ENCODE assay signal across 7 cellular contexts in the genomic region with DNA sequence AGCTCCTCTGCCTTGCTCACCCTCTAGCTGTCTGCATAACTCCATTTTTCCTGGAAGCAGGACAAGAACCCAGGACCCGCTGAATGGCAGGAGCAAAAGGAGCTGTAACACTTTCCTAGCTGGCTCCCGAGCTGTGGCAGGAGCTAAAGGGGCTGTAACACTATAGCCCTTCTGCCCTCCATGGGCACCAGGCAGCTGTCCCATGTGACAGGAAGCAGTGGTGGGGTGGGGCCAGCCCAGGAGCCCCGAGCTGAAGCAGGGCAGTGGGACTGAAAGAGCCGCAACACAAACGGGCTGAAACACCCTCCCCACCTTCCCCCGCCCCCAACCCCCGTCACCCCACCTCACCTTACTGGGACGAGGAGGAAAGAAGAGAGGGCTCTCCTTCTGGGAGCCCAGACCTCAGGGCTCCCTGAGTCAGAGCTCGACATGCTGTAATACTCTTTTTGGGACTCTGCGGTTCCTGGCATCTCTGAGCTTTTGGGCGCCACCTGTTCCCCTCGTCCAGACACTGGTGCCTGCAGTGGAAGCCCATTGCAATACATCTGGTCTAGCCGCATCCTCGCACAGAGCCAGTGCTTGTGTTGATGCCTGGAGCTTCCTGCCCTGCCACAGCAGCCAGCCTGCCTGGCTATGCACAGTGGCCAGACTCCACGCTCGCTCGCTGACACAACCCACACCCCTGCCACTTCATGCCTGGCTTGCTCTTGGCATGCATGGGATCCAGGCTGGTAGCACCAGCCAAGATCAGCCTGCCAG. TPM values are rescaled to one million over a fixed set of nuclear protein-coding genes. Genes with fewer than 3 reads are reported as not detected.
DNase-seq lines count a peak whose midpoint lies in the region; ATAC-seq and TF ChIP-seq lines count a peak whose summit lies in the region.

No MANE protein-coding gene starts in this region.

- H3K27ac ChIP-seq in H9 (ENCODE audit: insufficient read length, low read depth, low read length): no peak overlapping the region
- no peak overlapping the region for H3K27ac ChIP-seq in OCI-LY1 (ENCODE audit: low read depth, low read length, poor library complexity, severe bottlenecking)

- H3K4me1 Mint-ChIP-seq in H9: peaks cover 0 to 5% of the 10 kb centered on the region in 2 experiments; a peak in 2 of 4 replicates
- peaks cover 6% of the 10 kb centered on the region for H3K4me1 Mint-ChIP-seq in activated naive CD8-positive, alpha-beta T cell treated with anti-CD3 and anti-CD28 coated beads, Interleukin-2, amount 50 U/mL, for 24 hours

- no peaks in the 10 kb centered on the region for H3K9me2 ChIP-seq in OCI-LY1 (ENCODE audit: low read depth, low read length)

- H2BK12ac ChIP-seq in H9 (ENCODE audit: insufficient read length, low read depth, low read length): no peak overlapping the region

- H3K27me3 Mint-ChIP-seq in H9 (ENCODE audit: low read depth): no peaks in the 10 kb centered on the region
- no peaks in the 10 kb centered on the region for H3K27me3 Mint-ChIP-seq in activated naive CD8-positive, alpha-beta T cell treated with anti-CD3 and anti-CD28 coated beads, Interleukin-2, amount 50 U/mL, for 24 hours

- peak overlapping the region in 1 of 3 experiments; percentile 85; a peak in 1 of 7 replicates for H3K27ac Mint-ChIP-seq in H9
- no peak overlapping the region for H3K27ac Mint-ChIP-seq in activated naive CD8-positive, alpha-beta T cell treated with anti-CD3 and anti-CD28 coated beads, Interleukin-2, amount 50 U/mL, for 24 hours

- no peak overlapping the region for H4K8ac ChIP-seq in H9 (replicated peaks; ENCODE audit: insufficient read length, low read depth, low read length)

- no peaks in the 10 kb centered on the region for H4K20me1 ChIP-seq in H9 (ENCODE audit: control insufficient read depth, insufficient read depth, insufficient read length)
- H4K20me1 ChIP-seq in OCI-LY1 (ENCODE audit: insufficient read depth, low read length): no peaks in the 10 kb centered on the region

- no peak overlapping the region for H3T11ph ChIP-seq in H9 (ENCODE audit: low read length)

- H3K4ac ChIP-seq in H9 (ENCODE audit: low read depth, low read length): no peak overlapping the region

- WGBS in H9 (ENCODE audit: extremely low coverage, insufficient read length, low lambda C conversion rate): no CpG with 5 or more reads among the region's 17 CpGs

- H3K36me3 Mint-ChIP-seq in H9 (ENCODE audit: insufficient read depth in 1 of 3, low read depth in 3 of 3): no peaks in the 10 kb centered on the region
- no peaks in the 10 kb centered on the region for H3K36me3 Mint-ChIP-seq in activated naive CD8-positive, alpha-beta T cell treated with anti-CD3 and anti-CD28 coated beads, Interleukin-2, amount 50 U/mL, for 24 hours (ENCODE audit: low read depth)

- no peak overlapping the region for H3K56ac ChIP-seq in H9 (ENCODE audit: insufficient read length, low read depth, low read length)

- no peak overlapping the region for H2BK20ac ChIP-seq in H9 (ENCODE audit: low read depth, low read length, poor library complexity, severe bottlenecking)

- H3K23ac ChIP-seq in H9 (ENCODE audit: insufficient read length, low read depth, low read length): no peak overlapping the region

- no peaks in the 10 kb centered on the region for H3K23me2 ChIP-seq in H9 (ENCODE audit: insufficient read length, low read depth, low read length, poor library complexity, severe bottlenecking)

- H3K9me3 ChIP-seq in H9 (ENCODE audit: control insufficient read depth, low read depth, low read length) (no peaks in the 10 kb centered on the region), OCI-LY1 (ENCODE audit: low read length) (no peaks in the 10 kb centered on the region)

- H4K91ac ChIP-seq in H9 (ENCODE audit: insufficient read length, low read depth, low read length): no peak overlapping the region

- H3K4me3 Mint-ChIP-seq in H9: no peak overlapping the region
- H3K4me3 Mint-ChIP-seq in activated naive CD8-positive, alpha-beta T cell treated with anti-CD3 and anti-CD28 coated beads, Interleukin-2, amount 50 U/mL, for 24 hours: peak overlapping the region; percentile 26

- no peak overlapping the region for H2BK5ac ChIP-seq in H9 (ENCODE audit: insufficient read length, low read length)

- TF ChIP-seq CTCF in H9 (conservative IDR thresholded peaks at IDR 0.05): no peak
- no peak for TF ChIP-seq CTCF in OCI-LY1 (IDR thresholded peaks at IDR 0.05; ENCODE audit: low read length)

- no peak overlapping the region for H2AK5ac ChIP-seq in H9 (ENCODE audit: insufficient read length, low read length)

- H3K18ac ChIP-seq in H9 (ENCODE audit: insufficient read length, low read depth, low read length): peak overlapping the region; percentile 75

- peak; percentile 71 for ATAC-seq in activated naive CD8-positive, alpha-beta T cell treated with anti-CD3 and anti-CD28 coated beads, Interleukin-2, amount 50 U/mL, for 24 hours

- DNase-seq in H9 (no peak), AG08395 (ENCODE audit: low spot score) (no peak), hypothalamus (lab: John Stamatoyannopoulos, UW) (no peak), RKO (ENCODE audit: low spot score) (no peak)
- peak; percentile 33 for DNase-seq in activated naive CD8-positive, alpha-beta T cell treated with anti-CD3 and anti-CD28 coated beads, Interleukin-2, amount 50 U/mL, for 24 hours
- DNase-seq in stimulated activated CD8-positive, alpha-beta memory T cell treated with anti-CD3 and anti-CD28 coated beads, Interleukin-2, amount 100 ng/mL, for 48 hours (ENCODE audit: low read depth in 2 of 2): peak; percentile 8 to 9

- no peaks in the 10 kb centered on the region; a peak in 1 of 5 replicates for H3K9me3 Mint-ChIP-seq in H9
- H3K9me3 Mint-ChIP-seq in activated naive CD8-positive, alpha-beta T cell treated with anti-CD3 and anti-CD28 coated beads, Interleukin-2, amount 50 U/mL, for 24 hours: no peaks in the 10 kb centered on the region

- H2BK15ac ChIP-seq in H9 (ENCODE audit: low read depth, low read length): no peak overlapping the region

- no peaks in the 10 kb centered on the region for H3K27me3 ChIP-seq in H9 (ENCODE audit: insufficient read depth, low read length)
- no peaks in the 10 kb centered on the region for H3K27me3 ChIP-seq in OCI-LY1 (ENCODE audit: insufficient read depth, low read length)

- H3K4me1 ChIP-seq in H9 (ENCODE audit: insufficient read depth, low read length) (no peaks in the 10 kb centered on the region), OCI-LY1 (ENCODE audit: insufficient read depth, low read length, severe bottlenecking) (peaks cover 12% of the 10 kb centered on the region)

- H3K79me2 ChIP-seq in H9 (ENCODE audit: insufficient read depth, low read length) (no peaks in the 10 kb centered on the region; the same call in 1 of the 2 replicates), OCI-LY1 (ENCODE audit: insufficient read depth, low read length) (no peaks in the 10 kb centered on the region)

- H3K14ac ChIP-seq in H9 (ENCODE audit: insufficient read depth, low read length): no peak overlapping the region

- H3F3A ChIP-seq in OCI-LY1 (ENCODE audit: insufficient read depth, low read length): no peaks in the 10 kb centered on the region

- H2BK120ac ChIP-seq in H9 (ENCODE audit: low read depth, low read length, poor library complexity, severe bottlenecking): no peak overlapping the region

- no peaks in the 10 kb centered on the region for H3K79me1 ChIP-seq in H9 (ENCODE audit: insufficient read depth, low read depth, low read length, poor library complexity, severe bottlenecking)

- H3K4me2 ChIP-seq in H9 (ENCODE audit: insufficient read depth, insufficient read length, low read length) (no peak overlapping the region), OCI-LY1 (ENCODE audit: low read length) (peak overlapping the region; percentile 68)

- no peaks in the 10 kb centered on the region for H3K36me3 ChIP-seq in OCI-LY1 (ENCODE audit: insufficient read depth, low read length)

- H2AFZ ChIP-seq in H9 (ENCODE audit: low read length) (peak overlapping the region; percentile 15), OCI-LY1 (ENCODE audit: low read length) (peak overlapping the region; percentile 97)

- peak overlapping the region; percentile 95 for H4K5ac ChIP-seq in H9 (ENCODE audit: insufficient read length, low read depth, low read length)

- H3K9ac ChIP-seq in H9 (ENCODE audit: extremely low read depth, insufficient read length, low read length) (no peak overlapping the region), OCI-LY1 (ENCODE audit: low read length) (peak overlapping the region; percentile 31; the same call in 1 of the 2 replicates)

- peak overlapping the region; percentile 51 for H3K4me3 ChIP-seq in OCI-LY1 (ENCODE audit: low read depth, low read length, poor library complexity, severe bottlenecking)

RNA-seq across cellular contexts. Expression of a gene that starts 39.4 kb away (rescaled TPM):
- 10.2 and 10.4 TPM in 2 replicates for total RNA-seq in H9 (2021)

Comparison
In these comparisons a context has a peak if more than half of its experiments do, and no peak if none do; other contexts are left out.
1. DNase-seq: peak in activated naive CD8-positive, alpha-beta T cell treated with anti-CD3 and anti-CD28 coated beads, Interleukin-2, amount 50 U/mL, for 24 hours (single experiment) and stimulated activated CD8-positive, alpha-beta memory T cell treated with anti-CD3 and anti-CD28 coated beads, Interleukin-2, amount 100 ng/mL, for 48 hours (2 of 2); none in H9 (single experiment), AG08395 (single experiment), hypothalamus (0 of 51) and RKO (single experiment).